9 cellular contexts compared by ENCODE assay signal in the genomic region with DNA sequence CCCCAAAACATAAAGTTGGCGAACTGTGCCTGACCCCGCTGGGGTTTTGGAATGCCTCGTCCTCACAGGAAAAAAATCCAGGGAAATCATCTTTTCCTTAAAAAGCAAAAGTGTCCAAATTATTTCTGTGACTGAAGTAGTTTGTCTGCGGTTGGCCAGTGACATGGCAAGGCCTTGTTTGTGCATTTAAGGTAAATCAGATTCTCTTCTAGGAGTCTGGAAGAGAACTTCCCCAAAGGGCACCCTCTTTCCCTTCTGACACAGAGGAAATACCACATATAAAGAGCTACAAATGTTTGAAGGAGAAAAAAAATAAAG. TPM values are rescaled to one million over a fixed set of nuclear protein-coding genes. Genes with fewer than 3 reads are reported as not detected.
DNase-seq lines count a peak whose midpoint lies in the region; ATAC-seq, FAIRE-seq and TF ChIP-seq lines count a peak whose summit lies in the region.
"Had no signal": no experiment of that assay in that cellular context is flagged by ENCODE, and none has a peak within 500 bp of the region (broad histone marks: within the 10 kb centered on the region; RNA-seq: fewer than 3 reads in every experiment).

No MANE protein-coding gene starts in this region.

- peak overlapping the region; percentile 95 for H2AFZ ChIP-seq in GM12878 (ENCODE audit: control insufficient read depth, low read depth, low read length)

- intact Hi-C loops in activated naive CD4-positive, alpha-beta T cell treated with anti-CD3 and anti-CD28 coated beads for 36 hours (cut with micrococcal nuclease), result loop anchor here (1.0 to 5.0 kb wide), 7 partner anchors 45 to 915 kb away; partner anchors contain the start of genes PTGR3, TIMM21 and ZNF407
- intact Hi-C loops in GM12878 (cut with micrococcal nuclease; ENCODE audit: unreplicated experiment), result loop anchor here (1.0 to 5.0 kb wide), 3 partner anchors 28 to 205 kb away; partner anchors contain the start of genes CNDP2 and TIMM21

- no peaks in the 10 kb centered on the region for H3K9me3 Mint-ChIP-seq in activated naive CD4-positive, alpha-beta T cell treated with anti-CD3 and anti-CD28 coated beads, Interleukin-2, amount 50 U/mL, for 24 hours
- H3K9me3 Mint-ChIP-seq in activated naive CD4-positive, alpha-beta T cell treated with anti-CD3 and anti-CD28 coated beads for 36 hours, result no peaks in the 10 kb centered on the region

- H3K4me2 ChIP-seq in GM12878 (ENCODE audit: control insufficient read depth, insufficient read depth), result peak overlapping the region; percentile 83

- RAD21 ChIA-PET in GM12878 (lab: Charles Lee; ENCODE audit: unreplicated experiment), result interaction anchor here (1.9 kb wide), 1 partner anchor 28 kb away, joined by 7 read pairs; no protein-coding TSS in a partner anchor

- H3K4me3 Mint-ChIP-seq in activated naive CD4-positive, alpha-beta T cell treated with anti-CD3 and anti-CD28 coated beads, Interleukin-2, amount 50 U/mL, for 24 hours, result no peak overlapping the region
- no peak overlapping the region for H3K4me3 Mint-ChIP-seq in activated naive CD4-positive, alpha-beta T cell treated with anti-CD3 and anti-CD28 coated beads for 36 hours

- ATAC-seq in GM12878 (no peak), lung (ENCODE audit: insufficient read depth, low FRiP score) (no peak), upper lobe of left lung (ENCODE audit: low FRiP score in 2 of 2) (no peak), HG02623 (IDR thresholded peaks at IDR 0.05; ENCODE audit: unreplicated experiment) (no peak)

- DNase-seq in activated naive CD4-positive, alpha-beta T cell treated with anti-CD3 and anti-CD28 coated beads for 36 hours, result no peak
- no peak for DNase-seq in GM12878 (ENCODE audit: low read depth, low spot score)
- DNase-seq in lung (ENCODE audit: low spot score), result no peak
- no peak for DNase-seq in upper lobe of left lung
- DNase-seq in globus pallidus (ENCODE audit: low spot score), result no peak
- no peak for DNase-seq in HCEC 1CT

- H3K9me3 ChIP-seq in GM12878 (replicated peaks; ENCODE audit: control insufficient read depth, insufficient read depth, low read length), result no peaks in the 10 kb centered on the region; the same call in 2 of the 3 replicates
- no peaks in the 10 kb centered on the region for H3K9me3 ChIP-seq in lung (ENCODE audit: control insufficient read depth in 2 of 2, insufficient read depth in 1 of 2, low read length in 1 of 2)
- no peaks in the 10 kb centered on the region for H3K9me3 ChIP-seq in upper lobe of left lung

- TF ChIP-seq EP300 in GM12878 (IDR thresholded peaks at IDR 0.05; ENCODE audit: borderline replicate concordance in 1 of 2, control insufficient read depth in 1 of 2, low read depth in 2 of 2, low read length in 2 of 2), result no peak
- TF ChIP-seq EP300 in upper lobe of left lung (IDR thresholded peaks at IDR 0.05), result no peak

- 13% methylated on average over 4 of the region's 4 CpGs for WGBS in GM12878 (ENCODE audit: insufficient coverage, insufficient replicate concordance, low lambda C conversion rate, missing lambda C conversion rate)
- 8 to 9% methylated on average over 4 of the region's 4 CpGs for WGBS in lung, 2 donors
- 0 to 14% methylated on average over 3 to 4 of the region's 4 CpGs for WGBS in upper lobe of left lung, 2 donors

- H4K20me1 ChIP-seq in GM12878 (ENCODE audit: control insufficient read depth, insufficient read depth), result no peaks in the 10 kb centered on the region

- H3K27me3 Mint-ChIP-seq in activated naive CD4-positive, alpha-beta T cell treated with anti-CD3 and anti-CD28 coated beads, Interleukin-2, amount 50 U/mL, for 24 hours, result no peaks in the 10 kb centered on the region
- H3K27me3 Mint-ChIP-seq in activated naive CD4-positive, alpha-beta T cell treated with anti-CD3 and anti-CD28 coated beads for 36 hours (ENCODE audit: low read depth), result no peaks in the 10 kb centered on the region

- peak overlapping the region; percentile 61; the same call in 1 of the 2 replicates for H3K4me3 ChIP-seq in GM12878
- peak overlapping the region; percentile 63 for H3K4me3 ChIP-seq in lung
- H3K4me3 ChIP-seq in upper lobe of left lung, result peak overlapping the region; percentile 62 to 98 (median 70)

- in situ Hi-C loops in GM12878 (cut with MboI), result no loop called here

- peaks cover 15% of the 10 kb centered on the region for H3K4me1 Mint-ChIP-seq in activated naive CD4-positive, alpha-beta T cell treated with anti-CD3 and anti-CD28 coated beads, Interleukin-2, amount 50 U/mL, for 24 hours
- peaks cover 17% of the 10 kb centered on the region for H3K4me1 Mint-ChIP-seq in activated naive CD4-positive, alpha-beta T cell treated with anti-CD3 and anti-CD28 coated beads for 36 hours (ENCODE audit: low read depth)

- CTCF ChIA-PET in activated naive CD4-positive, alpha-beta T cell treated with anti-CD3 and anti-CD28 coated beads for 36 hours (lab: Charles Lee), result interaction anchor here (1.0 kb wide), 1 partner anchor 20 kb away, joined by 4 read pairs; no protein-coding TSS in a partner anchor
- CTCF ChIA-PET in GM12878 (lab: Yijun Ruan, JAX), result no interaction called here

- peak overlapping the region; percentile 64 for H3K27ac Mint-ChIP-seq in activated naive CD4-positive, alpha-beta T cell treated with anti-CD3 and anti-CD28 coated beads, Interleukin-2, amount 50 U/mL, for 24 hours
- no peak overlapping the region for H3K27ac Mint-ChIP-seq in activated naive CD4-positive, alpha-beta T cell treated with anti-CD3 and anti-CD28 coated beads for 36 hours

- H3K36me3 ChIP-seq in GM12878 (ENCODE audit: control insufficient read depth in 2 of 2, insufficient read depth in 2 of 2, low read length in 1 of 2) (no peaks in the 10 kb centered on the region), lung (ENCODE audit: control insufficient read depth in 2 of 2, insufficient read depth in 2 of 2, low read length in 2 of 2) (no peaks in the 10 kb centered on the region), upper lobe of left lung (no peaks in the 10 kb centered on the region)

- no peak for FAIRE-seq in GM12878 (lab: Jason Lieb, UNC)

- H3K36me3 Mint-ChIP-seq in activated naive CD4-positive, alpha-beta T cell treated with anti-CD3 and anti-CD28 coated beads, Interleukin-2, amount 50 U/mL, for 24 hours, result peaks cover 2% of the 10 kb centered on the region
- peaks cover 5% of the 10 kb centered on the region for H3K36me3 Mint-ChIP-seq in activated naive CD4-positive, alpha-beta T cell treated with anti-CD3 and anti-CD28 coated beads for 36 hours (ENCODE audit: low read depth)

- TF ChIP-seq CTCF in GM12878 (IDR thresholded peaks at IDR 0.05 in 2 of 3, conservative IDR thresholded peaks at IDR 0.05 in 1 of 3; ENCODE audit: control insufficient read depth in 2 of 3, extremely low read depth in 1 of 3, insufficient read depth in 1 of 3, low read depth in 3 of 3, low read length in 3 of 3), result no peak
- TF ChIP-seq CTCF in lung (IDR thresholded peaks at IDR 0.05; ENCODE audit: control extremely low read depth, extremely low read depth), result no peak
- no peak for TF ChIP-seq CTCF in upper lobe of left lung (IDR thresholded peaks at IDR 0.05)

- TF ChIP-seq POLR2A in GM12878 (IDR thresholded peaks at IDR 0.05; ENCODE audit: low read depth, low read length) (no peak), upper lobe of left lung (IDR thresholded peaks at IDR 0.05) (no peak)

- no peaks in the 10 kb centered on the region for H3K27me3 ChIP-seq in GM12878 (replicated peaks in 1 of 2; ENCODE audit: control insufficient read depth in 2 of 2, insufficient read depth in 2 of 2, low read length in 1 of 2)
- H3K27me3 ChIP-seq in lung (ENCODE audit: control insufficient read depth, insufficient read depth), result no peaks in the 10 kb centered on the region
- H3K27me3 ChIP-seq in upper lobe of left lung, result no peaks in the 10 kb centered on the region

- H3K9ac ChIP-seq in GM12878 (ENCODE audit: control insufficient read depth, insufficient read depth, low read length), result peak overlapping the region; percentile 43; the same call in 1 of the 2 replicates

- POLR2A ChIA-PET in GM12878 (lab: Charles Lee), result interaction anchor here (1.3 kb wide), 1 partner anchor 28 kb away, joined by 5 read pairs; no protein-coding TSS in a partner anchor

- no peak for TF ChIP-seq RAD21 in GM12878 (IDR thresholded peaks at IDR 0.05; ENCODE audit: insufficient read depth, low read depth, low read length)

- no TSS peak for BruUV-seq in GM12878 (replicated peaks; lab: Mats Ljungman, UMichigan)

- SMC1A ChIA-PET in GM12878 (lab: Charles Lee; ENCODE audit: uncharacterized antibody, unreplicated experiment), result interaction anchor here (0.7 to 1.2 kb wide), 2 partner anchors 8 to 40 kb away, joined by 3 read pairs; no protein-coding TSS in a partner anchor

- H3K27ac ChIP-seq in GM12878 (ENCODE audit: control insufficient read depth, insufficient read depth) (peak overlapping the region; percentile 18; the same call in 1 of the 2 replicates), lung (ENCODE audit: low read depth in 1 of 2, low read length in 1 of 2) (peak overlapping the region; percentile 21 to 84), upper lobe of left lung (peak overlapping the region; percentile 79 to 96 (median 88))

- H3K79me2 ChIP-seq in GM12878 (ENCODE audit: control insufficient read depth, insufficient read depth, low read length), result peaks cover 5% of the 10 kb centered on the region; the same call in 1 of the 2 replicates

- H3K4me1 ChIP-seq in GM12878 (ENCODE audit: control insufficient read depth, insufficient read depth, low read length), result peaks cover 3% of the 10 kb centered on the region
- H3K4me1 ChIP-seq in lung (ENCODE audit: control insufficient read depth in 2 of 2, insufficient read depth in 2 of 2, low read length in 2 of 2), result peaks cover 0 to 3% of the 10 kb centered on the region in 2 donors
- H3K4me1 ChIP-seq in upper lobe of left lung, result peaks cover 10 to 41% (median 21%) of the 10 kb centered on the region in 4 donors

RNA-seq across cellular contexts. Expression of gene CYB5A, which starts 0.7 kb away (rescaled TPM):
- total RNA-seq in activated naive CD4-positive, alpha-beta T cell treated with anti-CD3 and anti-CD28 coated beads for 36 hours, result 10 to 100 TPM; 77.8 to 78.3 TPM
- total RNA-seq in GM12878 (2013; cell fraction: nucleolus; rRNA removed), result 49.2 and 49.6 TPM in 2 replicates
- total RNA-seq in GM12878 (2014; rRNA removed), result 63.2 and 76.9 TPM in 2 replicates
- total RNA-seq in GM12878 (2014; rRNA removed; fragmentation: Illumina TruSeq; extraction: Trizol), result 63.9 and 68.7 TPM in 2 replicates
- 60.2 and 60.4 TPM in 2 replicates for total RNA-seq in GM12878 (2021)
- polyA plus RNA-seq in GM12878 (2011; ENCODE audit: low read depth), result 29.6 TPM
- 106 and 119 TPM in 2 replicates for polyA plus RNA-seq in GM12878 (2011; rRNA removed)
- 126 and 164 TPM in 2 replicates for polyA plus RNA-seq in GM12878 (2011; cell fraction: cytosol; rRNA removed)
- 57.7 and 65.9 TPM in 2 replicates for polyA plus RNA-seq in GM12878 (2011; cell fraction: nucleus; rRNA removed)
- 46.7 and 56.5 TPM in 2 replicates for polyA plus RNA-seq in GM12878 (2012)
- polyA plus RNA-seq in GM12878 (2014; fragmentation: Illumina TruSeq; extraction: Trizol), result 78.6 and 87.4 TPM in 2 replicates
- polyA plus RNA-seq in GM12878 (2014; fragmentation: Nextera tagmentation; extraction: Ambion mirVana), result 100 to 1,000 TPM; 120 to 129 TPM
- 57.8 and 76.8 TPM in 2 replicates for polyA plus RNA-seq in GM12878 (2014; rRNA removed)
- polyA plus RNA-seq in GM12878 (2016; fragmentation: Nextera tagmentation; extraction: Ambion mirVana), result 100 to 1,000 TPM; 119 to 122 TPM
- polyA minus RNA-seq in GM12878 (2011; rRNA and poly(A)+ RNA removed), result 30.7 and 34.2 TPM in 2 replicates
- polyA minus RNA-seq in GM12878 (2011; cell fraction: cytosol; rRNA and poly(A)+ RNA removed), result 8.8 and 20.5 TPM in 2 replicates
- 8.0 and 8.1 TPM in 2 replicates for polyA minus RNA-seq in GM12878 (2011; cell fraction: nucleus; rRNA and poly(A)+ RNA removed)
- 100 to 1,000 TPM; 516 to 527 TPM for total RNA-seq in lung
- 100 to 1,000 TPM; 408 to 853 TPM for polyA plus RNA-seq in lung
- total RNA-seq in upper lobe of left lung, result 100 to 1,000 TPM; 291 to 729 (median 637) TPM

RNA-seq across cellular contexts. Expression of gene C18orf63, which starts 23.1 kb away (rescaled TPM):
- not detected for total RNA-seq in activated naive CD4-positive, alpha-beta T cell treated with anti-CD3 and anti-CD28 coated beads for 36 hours
- not detected in 2 replicates for total RNA-seq in GM12878 (2013; cell fraction: nucleolus; rRNA removed)
- total RNA-seq in GM12878 (2014; rRNA removed), result not detected in 2 replicates
- not detected in 2 replicates for total RNA-seq in GM12878 (2014; rRNA removed; fragmentation: Illumina TruSeq; extraction: Trizol)
- not detected in 2 replicates for total RNA-seq in GM12878 (2021)
- not detected for polyA plus RNA-seq in GM12878 (2011; ENCODE audit: low read depth)
- polyA plus RNA-seq in GM12878 (2011; rRNA removed), result not detected in 2 replicates
- not detected in 2 replicates for polyA plus RNA-seq in GM12878 (2011; cell fraction: cytosol; rRNA removed)
- not detected in 2 replicates for polyA plus RNA-seq in GM12878 (2011; cell fraction: nucleus; rRNA removed)
- polyA plus RNA-seq in GM12878 (2012), result not detected in 2 replicates
- not detected in 2 replicates for polyA plus RNA-seq in GM12878 (2014; fragmentation: Illumina TruSeq; extraction: Trizol)
- not detected for polyA plus RNA-seq in GM12878 (2014; fragmentation: Nextera tagmentation; extraction: Ambion mirVana)
- polyA plus RNA-seq in GM12878 (2014; rRNA removed), result not detected in 2 replicates
- polyA plus RNA-seq in GM12878 (2016; fragmentation: Nextera tagmentation; extraction: Ambion mirVana), result not detected
- not detected in 2 replicates for polyA minus RNA-seq in GM12878 (2011; rRNA and poly(A)+ RNA removed)
- not detected in 2 replicates for polyA minus RNA-seq in GM12878 (2011; cell fraction: cytosol; rRNA and poly(A)+ RNA removed)
- polyA minus RNA-seq in GM12878 (2011; cell fraction: nucleus; rRNA and poly(A)+ RNA removed), result not detected in 2 replicates
- under 1 TPM; 0.14 to 0.55 TPM for total RNA-seq in lung
- under 1 TPM; 0.37 to 0.38 TPM for polyA plus RNA-seq in lung
- 1 to 10 TPM in 2 of 6 donors, under 1 TPM in 4; under 0.01 to 1.6 (median 0.22) TPM for total RNA-seq in upper lobe of left lung
- total RNA-seq: LHCN-M2 had no signal

Comparison
In these comparisons a context has a peak if more than half of its experiments do, and no peak if none do; other contexts are left out.
1. H3K27ac ChIP-seq: peak in every context shown above with its lines; median percentile 88 in upper lobe of left lung; 52 in lung; 18 in GM12878.